Comparison of ENCODE assay signal across 9 cellular contexts in genomic region chr10:46285300-46285699, GRCh38. TPM values are rescaled to one million over a fixed set of nuclear protein-coding genes. Genes with fewer than 3 reads are reported as not detected.
DNase-seq lines count a peak whose midpoint lies in the region; ATAC-seq and TF ChIP-seq lines count a peak whose summit lies in the region.
"Had no signal": no experiment of that assay in that cellular context is flagged by ENCODE, and none has a peak within 500 bp of the region (broad histone marks: within the 10 kb centered on the region; RNA-seq: fewer than 3 reads in every experiment).

No MANE protein-coding gene starts in this region.

- no peak for ATAC-seq in activated CD4-positive, CD25-positive, alpha-beta regulatory T cell treated with anti-CD3 and anti-CD28 coated beads, Interleukin-2, amount 50 U/mL, for 24 hours

- H3K4me3 ChIP-seq in AG09309 (ENCODE audit: control insufficient read depth, low read depth, low read length) (peak overlapping the region; percentile 56), astrocyte of the spinal cord (ENCODE audit: low read depth, low read length) (peak overlapping the region; percentile 51), muscle layer of duodenum (ENCODE audit: low read depth in 1 of 2, low read length in 2 of 2) (peak overlapping the region; percentile 66 to 81)

- no peak overlapping the region for H2BK5ac ChIP-seq in H9 (ENCODE audit: insufficient read length, low read length)

- H3K4me1 Mint-ChIP-seq in H9, result peaks cover 26 to 29% of the 10 kb centered on the region in 2 experiments

- no peak overlapping the region for H2AK5ac ChIP-seq in H9 (ENCODE audit: insufficient read length, low read length)

- H3K9ac ChIP-seq in H9 (ENCODE audit: extremely low read depth, insufficient read length, low read length), result no peak overlapping the region

- no peak overlapping the region for H2AFZ ChIP-seq in H9 (ENCODE audit: low read length)

- H3K14ac ChIP-seq in H9 (ENCODE audit: insufficient read depth, low read length), result no peak overlapping the region

- H3K27me3 Mint-ChIP-seq in H9 (ENCODE audit: low read depth), result peaks cover 59% of the 10 kb centered on the region

- in situ Hi-C loops in astrocyte of the spinal cord (cut with HindIII; ENCODE audit: low sequenced_read_pairs), result no loop called here

- DNase-seq in AG09309 (ENCODE audit: low read depth) (no peak), H9 (peak; percentile 18), astrocyte of the spinal cord (ENCODE audit: low read depth, low spot score) (no peak), cerebellar nuclear complex (lab: John Stamatoyannopoulos, UW) (no peak), middle frontal gyrus (ENCODE audit: extremely low spot score, low spot score) (no peak)
- DNase-seq in stimulated activated CD4-positive, alpha-beta T cell treated with anti-CD3 and anti-CD28 coated beads, Interleukin-4, amount 100 ng/mL, for 1 hour, result no peak

- peaks cover 2% of the 10 kb centered on the region for H3K23me2 ChIP-seq in H9 (ENCODE audit: insufficient read length, low read depth, low read length, poor library complexity, severe bottlenecking)

- peaks cover 11% of the 10 kb centered on the region; the same call in 1 of the 2 replicates for H3K27me3 ChIP-seq in H9 (ENCODE audit: insufficient read depth, low read length)
- no peaks in the 10 kb centered on the region for H3K27me3 ChIP-seq in muscle layer of duodenum (ENCODE audit: low read depth, low read length)

- no peak for TF ChIP-seq CTCF in AG09309 (IDR thresholded peaks at IDR 0.05; ENCODE audit: control insufficient read depth, insufficient read depth, low read depth, low read length, missing control alignments)
- TF ChIP-seq CTCF in H9 (conservative IDR thresholded peaks at IDR 0.05), result no peak
- TF ChIP-seq CTCF in astrocyte of the spinal cord (IDR thresholded peaks at IDR 0.05; ENCODE audit: low read depth, low read length), result no peak

- H3T11ph ChIP-seq in H9 (ENCODE audit: low read length), result no peak overlapping the region

- no peak overlapping the region for H3K27ac Mint-ChIP-seq in H9

- no peak overlapping the region for H3K18ac ChIP-seq in H9 (ENCODE audit: insufficient read length, low read depth, low read length)

- H3K4me1 ChIP-seq in H9 (ENCODE audit: insufficient read depth, low read length) (0 out of 2 replicates have a peak, but pooled peaks cover 1% of the 10 kb centered on the region), muscle layer of duodenum (ENCODE audit: control insufficient read depth in 1 of 2, insufficient read depth in 2 of 2, low read length in 2 of 2) (peaks cover 5 to 17% of the 10 kb centered on the region in 2 donors)

- H4K8ac ChIP-seq in H9 (replicated peaks; ENCODE audit: insufficient read length, low read depth, low read length), result no peak overlapping the region

- no peaks in the 10 kb centered on the region for H3K79me1 ChIP-seq in H9 (ENCODE audit: insufficient read depth, low read depth, low read length, poor library complexity, severe bottlenecking)

- no peak overlapping the region for H2BK120ac ChIP-seq in H9 (ENCODE audit: low read depth, low read length, poor library complexity, severe bottlenecking)

- no peak overlapping the region for H3K23ac ChIP-seq in H9 (ENCODE audit: insufficient read length, low read depth, low read length)

- H3K79me2 ChIP-seq in H9 (ENCODE audit: insufficient read depth, low read length), result no peaks in the 10 kb centered on the region

- H3K27ac ChIP-seq in H9 (ENCODE audit: insufficient read length, low read depth, low read length) (no peak overlapping the region), muscle layer of duodenum (ENCODE audit: low read length) (no peak overlapping the region)

- no peaks in the 10 kb centered on the region for H3K36me3 ChIP-seq in muscle layer of duodenum (ENCODE audit: control insufficient read depth in 1 of 2, insufficient read depth in 2 of 2, low read length in 2 of 2)

- H2BK15ac ChIP-seq in H9 (ENCODE audit: low read depth, low read length), result no peak overlapping the region

- no peak overlapping the region for H2BK12ac ChIP-seq in H9 (ENCODE audit: insufficient read length, low read depth, low read length)

- whole genome bisulfite sequencing in H9 (ENCODE audit: extremely low coverage, insufficient read length, low lambda C conversion rate), result no CpG with 5 or more reads among the region's 3 CpGs

- no peaks in the 10 kb centered on the region for H3K9me3 Mint-ChIP-seq in H9

- no peak overlapping the region for H4K5ac ChIP-seq in H9 (ENCODE audit: insufficient read length, low read depth, low read length)

- H3K4me2 ChIP-seq in H9 (ENCODE audit: insufficient read depth, insufficient read length, low read length), result peak overlapping the region; percentile 75

- no peaks in the 10 kb centered on the region for H3K36me3 Mint-ChIP-seq in H9 (ENCODE audit: insufficient read depth in 1 of 3, low read depth in 3 of 3)

- H4K91ac ChIP-seq in H9 (ENCODE audit: insufficient read length, low read depth, low read length), result no peak overlapping the region

- H3K9me3 ChIP-seq in H9 (ENCODE audit: control insufficient read depth, low read depth, low read length) (no peaks in the 10 kb centered on the region), muscle layer of duodenum (ENCODE audit: control insufficient read depth in 1 of 2, low read length in 2 of 2) (no peaks in the 10 kb centered on the region)

- no peak overlapping the region for H3K4ac ChIP-seq in H9 (ENCODE audit: low read depth, low read length)

- peak overlapping the region; percentile 63 to 78 for H3K4me3 Mint-ChIP-seq in H9

- no peak overlapping the region for H2BK20ac ChIP-seq in H9 (ENCODE audit: low read depth, low read length, poor library complexity, severe bottlenecking)

- H4K20me1 ChIP-seq in H9 (ENCODE audit: control insufficient read depth, insufficient read depth, insufficient read length), result no peaks in the 10 kb centered on the region

- H3K56ac ChIP-seq in H9 (ENCODE audit: insufficient read length, low read depth, low read length), result no peak overlapping the region

RNA-seq across cellular contexts. Expression of gene ANTXRL, which starts 1.5 kb away (rescaled TPM):
- total RNA-seq in H9 (2021), result not detected in 2 replicates
- total RNA-seq: pulmonary artery endothelial cell had no signal
